ENCODE assay signal across 11 cellular contexts in the genomic region with DNA sequence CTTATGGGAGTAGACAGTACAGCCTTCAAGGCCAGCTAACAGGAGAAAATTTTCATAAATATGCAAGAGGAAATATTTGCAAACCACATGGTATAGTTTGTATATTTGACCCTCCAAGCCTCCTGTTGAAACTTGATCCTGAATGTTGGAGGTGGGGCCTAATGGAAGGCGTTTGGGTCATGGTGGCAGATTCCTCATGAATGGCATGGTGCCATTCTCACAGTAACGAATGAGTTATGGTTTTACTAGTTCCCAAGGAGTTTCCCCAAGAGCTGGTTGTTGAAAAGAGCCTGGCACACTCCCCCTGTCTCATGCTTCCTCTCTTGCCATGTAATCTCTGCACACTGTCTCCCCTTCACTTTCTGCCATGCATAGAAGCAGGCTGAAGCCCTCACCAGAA. TPM values are rescaled to one million over a fixed set of nuclear protein-coding genes. Genes with fewer than 3 reads are reported as not detected.
A peak's percentile ranks its signal among the peaks of the same experiment; 100 is the strongest.
DNase-seq lines count a peak whose midpoint lies in the region; ATAC-seq and TF ChIP-seq lines count a peak whose summit lies in the region.
"Had no signal": no experiment of that assay in that cellular context is flagged by ENCODE, and none has a peak within 500 bp of the region (broad histone marks: within the 10 kb centered on the region; RNA-seq: fewer than 3 reads in every experiment).

No MANE protein-coding gene starts in this region.

- no peak overlapping the region for H3K27ac Mint-ChIP-seq in activated naive CD8-positive, alpha-beta T cell treated with anti-CD3 and anti-CD28 coated beads for 36 hours

- TF ChIP-seq CTCF in A673 (conservative IDR thresholded peaks at IDR 0.05; ENCODE audit: low read depth, low read length) (no peak), HCT116 (IDR thresholded peaks at IDR 0.05 in 2 of 3, conservative IDR thresholded peaks at IDR 0.05 in 1 of 3; ENCODE audit: borderline replicate concordance in 1 of 3, insufficient read depth in 1 of 3, low read depth in 2 of 3, low read length in 2 of 3) (no peak), PC-3 (conservative IDR thresholded peaks at IDR 0.05; ENCODE audit: low read depth, low read length) (no peak), fibroblast of mammary gland (conservative IDR thresholded peaks at IDR 0.05; ENCODE audit: control insufficient read depth, insufficient read depth, low read depth, low read length) (no peak), uterus (IDR thresholded peaks at IDR 0.05) (no peak)

- H4K20me1 ChIP-seq in HCT116 (ENCODE audit: insufficient read depth) (no peaks in the 10 kb centered on the region), PC-3 (ENCODE audit: low read length) (peaks cover 5% of the 10 kb centered on the region)

- DNase-seq in A673 (ENCODE audit: low spot score) (peak; percentile 31), HCT116 (ENCODE audit: low read depth, low spot score) (no peak), PC-3 (peak; percentile 23), fibroblast of mammary gland (ENCODE audit: low read depth) (peak; percentile 58), uterus (no peak), pons (ENCODE audit: low spot score) (no peak), NCI-H345 treated with DMSO at 0.1 percent for 48 hours (lab: John Stamatoyannopoulos, UW; ENCODE audit: unreplicated experiment) (no peak)
- DNase-seq in activated naive CD8-positive, alpha-beta T cell treated with anti-CD3 and anti-CD28 coated beads for 36 hours: no peak
- DNase-seq: kidney, NCI-H1930, trophoblast cell had no signal

- no peaks in the 10 kb centered on the region for H3K9me2 ChIP-seq in HCT116 (ENCODE audit: insufficient read depth)
- no peaks in the 10 kb centered on the region for H3K9me2 ChIP-seq in PC-3 (replicated peaks; ENCODE audit: low read length)

- H3K9ac ChIP-seq in HCT116 (ENCODE audit: low read length): no peak overlapping the region
- no peak overlapping the region for H3K9ac ChIP-seq in PC-3 (ENCODE audit: low read length)

- RAD21 ChIA-PET in HCT116 (lab: Charles Lee; ENCODE audit: low non-redundant PET in 1 of 2, low total read pairs in 2 of 2, uncharacterized antibody in 2 of 2, unreplicated experiment in 2 of 2): no interaction called here

- ATAC-seq in HCT116: no peak
- ATAC-seq in PC-3: no peak

- H3K36me3 Mint-ChIP-seq in activated naive CD8-positive, alpha-beta T cell treated with anti-CD3 and anti-CD28 coated beads for 36 hours: no peaks in the 10 kb centered on the region

- no peak overlapping the region for H3K4me2 ChIP-seq in HCT116 (ENCODE audit: low read length)
- no peak overlapping the region for H3K4me2 ChIP-seq in PC-3 (ENCODE audit: low read length)

- H2AFZ ChIP-seq in HCT116 (ENCODE audit: low read depth, low read length, poor library complexity, severe bottlenecking): no peak overlapping the region
- no peak overlapping the region for H2AFZ ChIP-seq in PC-3 (ENCODE audit: low read length)

- H3K27me3 ChIP-seq in A673 (replicated peaks; ENCODE audit: insufficient read depth, low read depth, low read length, poor library complexity): no peaks in the 10 kb centered on the region
- no peaks in the 10 kb centered on the region for H3K27me3 ChIP-seq in HCT116 (ENCODE audit: insufficient read depth, low read length)
- H3K27me3 ChIP-seq in PC-3 (ENCODE audit: low read length): no peaks in the 10 kb centered on the region
- no peaks in the 10 kb centered on the region for H3K27me3 ChIP-seq in uterus

- no peak for TF ChIP-seq RAD21 in HCT116 (IDR thresholded peaks at IDR 0.05; ENCODE audit: low read depth)

- H3K9me3 ChIP-seq in A673 (ENCODE audit: low read depth, low read length, poor library complexity, severe bottlenecking): no peaks in the 10 kb centered on the region
- H3K9me3 ChIP-seq in HCT116 (ENCODE audit: control insufficient read depth in 1 of 2, insufficient read depth in 1 of 2, low read depth in 1 of 2, low read length in 2 of 2): no peaks in the 10 kb centered on the region
- no peaks in the 10 kb centered on the region for H3K9me3 ChIP-seq in PC-3 (ENCODE audit: low read length)
- no peaks in the 10 kb centered on the region for H3K9me3 ChIP-seq in uterus

- POLR2A ChIA-PET in A673 (lab: Charles Lee; ENCODE audit: low non-redundant PET) (no interaction called here), HCT116 (lab: Charles Lee) (no interaction called here), PC-3 (lab: Charles Lee; ENCODE audit: unreplicated experiment) (no interaction called here)

- H3K27ac ChIP-seq in A673 (ENCODE audit: low read depth, low read length, poor library complexity, severe bottlenecking): no peak overlapping the region
- H3K27ac ChIP-seq in HCT116 (ENCODE audit: low read depth, low read length): no peak overlapping the region
- no peak overlapping the region for H3K27ac ChIP-seq in PC-3 (ENCODE audit: low read length)
- no peak overlapping the region for H3K27ac ChIP-seq in uterus

- H3K4me3 ChIP-seq in A673 (ENCODE audit: low read depth, low read length, poor library complexity, severe bottlenecking) (no peak overlapping the region), HCT116 (replicated peaks in 1 of 2; ENCODE audit: low read depth in 1 of 2, low read length in 2 of 2) (no peak overlapping the region), PC-3 (ENCODE audit: low read length) (no peak overlapping the region), fibroblast of mammary gland (ENCODE audit: control insufficient read depth, low read depth, low read length) (no peak overlapping the region), uterus (no peak overlapping the region)

- H3K9me3 Mint-ChIP-seq in activated naive CD8-positive, alpha-beta T cell treated with anti-CD3 and anti-CD28 coated beads for 36 hours: no peaks in the 10 kb centered on the region

- no peak overlapping the region for H3K4me3 Mint-ChIP-seq in activated naive CD8-positive, alpha-beta T cell treated with anti-CD3 and anti-CD28 coated beads for 36 hours

- no peaks in the 10 kb centered on the region for H3F3A ChIP-seq in PC-3 (ENCODE audit: low read length, unreplicated experiment)

- H3K4me1 ChIP-seq in A673 (ENCODE audit: insufficient read depth, low read length, poor library complexity, severe bottlenecking) (peaks cover 3% of the 10 kb centered on the region), HCT116 (ENCODE audit: control insufficient read depth in 1 of 2, insufficient read depth in 2 of 2, low read length in 2 of 2) (peaks cover 8 to 18% of the 10 kb centered on the region in 2 experiments), PC-3 (ENCODE audit: insufficient read depth, low read length) (peaks cover 4% of the 10 kb centered on the region), uterus (peaks cover 0 to under 1% of the 10 kb centered on the region in 2 donors)

- H3K36me3 ChIP-seq in A673 (ENCODE audit: insufficient read depth, low read length, poor library complexity, severe bottlenecking) (peaks cover under 1% of the 10 kb centered on the region), HCT116 (ENCODE audit: control insufficient read depth in 1 of 2, insufficient read depth in 2 of 2, low read length in 2 of 2) (no peaks in the 10 kb centered on the region), PC-3 (ENCODE audit: low read depth, low read length) (no peaks in the 10 kb centered on the region), uterus (no peaks in the 10 kb centered on the region)

- H3K79me2 ChIP-seq in HCT116 (ENCODE audit: insufficient read depth, low read length) (peaks cover 13% of the 10 kb centered on the region), PC-3 (ENCODE audit: low read length) (peaks cover 13% of the 10 kb centered on the region)

- H3K27me3 Mint-ChIP-seq in activated naive CD8-positive, alpha-beta T cell treated with anti-CD3 and anti-CD28 coated beads for 36 hours: peaks cover 12% of the 10 kb centered on the region

- TF ChIP-seq POLR2A in HCT116 (IDR thresholded peaks at IDR 0.05; ENCODE audit: borderline replicate concordance, extremely low read depth, insufficient read depth, insufficient read length) (peak; percentile 10), uterus (IDR thresholded peaks at IDR 0.05) (no peak)

- intact Hi-C loops in A673 (cut with micrococcal nuclease; ENCODE audit: unreplicated experiment): no loop called here
- intact Hi-C loops in HCT116 (cut with micrococcal nuclease): no loop called here
- intact Hi-C loops in PC-3 (cut with micrococcal nuclease): no loop called here
- intact Hi-C loops in uterus (cut with DNase I; ENCODE audit: low total_unique reads): no loop called here

- H3K4me1 Mint-ChIP-seq in activated naive CD8-positive, alpha-beta T cell treated with anti-CD3 and anti-CD28 coated beads for 36 hours: peaks cover 17% of the 10 kb centered on the region

- CTCF ChIA-PET in A673 (lab: Charles Lee): no interaction called here
- CTCF ChIA-PET in HCT116 (lab: Charles Lee): no interaction called here
- CTCF ChIA-PET in PC-3 (lab: Charles Lee): no interaction called here

- BruUV-seq in A673 (replicated peaks; lab: Mats Ljungman, UMichigan): no TSS peak
- no TSS peak for BruUV-seq in HCT116 (replicated peaks; lab: Mats Ljungman, UMichigan)
- no TSS peak for BruUV-seq in PC-3 (replicated peaks; lab: Mats Ljungman, UMichigan)

TF ChIP-seq in HCT116, 20 proteins besides CTCF, POLR2A, EP300 and RAD21 (continues in another document):
- TF ChIP-seq ELF1 (IDR thresholded peaks at IDR 0.05; ENCODE audit: borderline replicate concordance, low read depth) (no peak), ATF3 (IDR thresholded peaks at IDR 0.05) (no peak), SP1 (IDR thresholded peaks at IDR 0.05; ENCODE audit: low read depth) (no peak)

RNA-seq across cellular contexts. Expression of gene PAIP1, which starts 3.3 kb away (rescaled TPM):
- total RNA-seq in A673 (2021): 113 and 118 TPM in 2 replicates
- total RNA-seq in HCT116 (2021; ENCODE audit: unreplicated experiment): 83.8 TPM
- polyA plus RNA-seq in HCT116 (2012): 31.1 and 53.1 TPM in 2 replicates
- 117 and 142 TPM in 2 replicates for total RNA-seq in PC-3 (2014; rRNA removed)
- 100 to 1,000 TPM in 1 of 4 donors, 10 to 100 TPM in 3; 20.7 to 117 (median 75.8) TPM for total RNA-seq in uterus
- 10 to 100 TPM; 50.1 to 51.0 TPM for total RNA-seq in activated naive CD8-positive, alpha-beta T cell treated with anti-CD3 and anti-CD28 coated beads for 36 hours

RNA-seq across cellular contexts. Expression of gene NNT, which starts 42.9 kb away (rescaled TPM):
- total RNA-seq in A673 (2021) (65.4 and 71.6 TPM in 2 replicates), HCT116 (2021; ENCODE audit: unreplicated experiment) (0.32 TPM), PC-3 (2014; rRNA removed) (15.1 and 15.6 TPM in 2 replicates), uterus (100 to 1,000 TPM in 1 of 4 donors, 10 to 100 TPM in 3; 25.3 to 112 (median 43.8) TPM)
- not detected in 2 replicates for polyA plus RNA-seq in HCT116 (2012)
- total RNA-seq in activated naive CD8-positive, alpha-beta T cell treated with anti-CD3 and anti-CD28 coated beads for 36 hours: 10 to 100 TPM; 69.7 to 71.8 TPM

RNA-seq across cellular contexts. Expression of gene C5orf34, which starts 45.2 kb away (rescaled TPM):
- total RNA-seq in A673 (2021) (15.0 and 17.0 TPM in 2 replicates), HCT116 (2021; ENCODE audit: unreplicated experiment) (4.8 TPM), PC-3 (2014; rRNA removed) (9.8 and 16.3 TPM in 2 replicates), uterus (1 to 10 TPM in 3 of 4 donors, under 1 TPM in 1; 0.29 to 7.7 (median 2.3) TPM)
- 2.6 and 3.6 TPM in 2 replicates for polyA plus RNA-seq in HCT116 (2012)
- total RNA-seq in activated naive CD8-positive, alpha-beta T cell treated with anti-CD3 and anti-CD28 coated beads for 36 hours: 10 to 100 TPM in 1 of 2 experiments, 1 to 10 TPM in 1; 8.9 to 10.1 TPM

Comparison
In these comparisons a context has a peak if more than half of its experiments do, and no peak if none do; other contexts are left out.
1. DNase-seq: peak in A673 (single experiment), PC-3 (single experiment) and fibroblast of mammary gland (single experiment); none in HCT116 (single experiment), uterus (0 of 2), activated naive CD8-positive, alpha-beta T cell treated with anti-CD3 and anti-CD28 coated beads for 36 hours (single experiment), pons (single experiment) and NCI-H345 treated with DMSO at 0.1 percent for 48 hours (single experiment).
2. RNA of gene NNT, which starts 42.9 kb away (total RNA-seq): 69.7 to 71.8 TPM in activated naive CD8-positive, alpha-beta T cell treated with anti-CD3 and anti-CD28 coated beads for 36 hours, 65.4 to 71.6 TPM in A673, 25.3 to 112 TPM in uterus and 15.1 to 15.6 TPM in PC-3; 0.32 TPM in HCT116 (single experiment); every median in the first group is over 10 times any median in the second.